ENCODE assay signal across 23 cellular contexts in genomic region chr19:4935449-4935848, GRCh38. TPM values are rescaled to one million over a fixed set of nuclear protein-coding genes. Genes with fewer than 3 reads are reported as not detected.
A peak's percentile ranks its signal among the peaks of the same experiment; 100 is the strongest.
DNase-seq lines count a peak whose midpoint lies in the region; ATAC-seq, FAIRE-seq and TF ChIP-seq lines count a peak whose summit lies in the region.
"Had no signal": no experiment of that assay in that cellular context is flagged by ENCODE, and none has a peak within 500 bp of the region (broad histone marks: within the 10 kb centered on the region; RNA-seq: fewer than 3 reads in every experiment).

No MANE protein-coding gene starts in this region.

- H3K27me3 Mint-ChIP-seq in CD14-positive monocyte (ENCODE audit: low read depth in 3 of 3), result no peaks in the 10 kb centered on the region
- no peaks in the 10 kb centered on the region for H3K27me3 Mint-ChIP-seq in stimulated activated naive B cell treated with anti-CD40 and anti-IgM and Interleukin-4, amounts not matched to agents 10 μg/mL and 1 μg/mL and 100 μg/mL, for 72 hours
- H3K27me3 Mint-ChIP-seq in CD8-positive, alpha-beta memory T cell, result no peaks in the 10 kb centered on the region
- H3K27me3 Mint-ChIP-seq: CD4-positive, alpha-beta memory T cell; IgD-negative memory B cell had no signal

- TF ChIP-seq POLR2A in GM12892 (IDR thresholded peaks at IDR 0.05; ENCODE audit: low read depth, low read length), result no peak

- no peak overlapping the region for H3K4me3 ChIP-seq in HEK293 (ENCODE audit: low read depth, low read length)
- no peak overlapping the region for H3K4me3 ChIP-seq in CD8-positive, alpha-beta memory T cell (ENCODE audit: low read length)
- H3K4me3 ChIP-seq: GM12878, GM23248, HAP-1 had no signal

- no peaks in the 10 kb centered on the region for H3K4me1 ChIP-seq in HEK293 (ENCODE audit: control insufficient read depth, insufficient read depth, low read length)
- H3K4me1 ChIP-seq in CD8-positive, alpha-beta memory T cell (ENCODE audit: insufficient read depth, low read length), result no peaks in the 10 kb centered on the region
- H3K4me1 ChIP-seq: BE2C, HAP-1 had no signal

- no peaks in the 10 kb centered on the region for H3K9me3 ChIP-seq in HEK293 (ENCODE audit: control insufficient read depth, insufficient read depth, low read depth, low read length)
- H3K9me3 ChIP-seq in CD8-positive, alpha-beta memory T cell (ENCODE audit: low read length), result no peaks in the 10 kb centered on the region
- H3K9me3 ChIP-seq: BE2C, HAP-1 had no signal

- H3K27ac ChIP-seq in HEK293 (ENCODE audit: extremely low read depth, low read depth, low read length) (no peak overlapping the region), RWPE1 (peak overlapping the region; percentile 72)
- H3K27ac ChIP-seq in CD8-positive, alpha-beta memory T cell (ENCODE audit: low read depth, low read length), result no peak overlapping the region
- H3K27ac ChIP-seq: C4-2B, GM23248 had no signal

- no peaks in the 10 kb centered on the region for H3K27me3 ChIP-seq in CD8-positive, alpha-beta memory T cell (ENCODE audit: insufficient read depth, low read length, poor library complexity, severe bottlenecking)
- H3K27me3 ChIP-seq: BE2C had no signal

- no peak for FAIRE-seq in GM12892 (lab: Jason Lieb, UNC)
- FAIRE-seq: A204.1, GM12878, HepG2 had no signal

- ATAC-seq in stimulated activated naive B cell treated with anti-CD40 and anti-IgM and Interleukin-4, amounts not matched to agents 10 μg/mL and 1 μg/mL and 100 μg/mL, for 72 hours (replicated peaks), result no peak
- ATAC-seq in GM18868 (IDR thresholded peaks at IDR 0.05; ENCODE audit: unreplicated experiment), result no peak
- ATAC-seq: GM12878 had no signal

- TF ChIP-seq CTCF in CD14-positive monocyte (IDR thresholded peaks at IDR 0.05) (no peak), HEK293 (tag by site-specific recombination; IDR thresholded peaks at IDR 0.05) (no peak), RWPE1 (conservative IDR thresholded peaks at IDR 0.05; ENCODE audit: low read depth) (no peak)

- CTCF ChIA-PET in HEK293 (lab: Yijun Ruan, JAX) (interaction anchor here (0.7 kb wide), 2 partner anchors 95 to 214 kb away, joined by 3 read pairs; no protein-coding TSS in a partner anchor), RWPE1 (lab: Yijun Ruan, JAX) (no interaction called here)
- CTCF ChIA-PET in CD8-positive, alpha-beta memory T cell (lab: Charles Lee), result no interaction called here

- peaks cover 73 to 86% of the 10 kb centered on the region in 2 experiments for H3K36me3 ChIP-seq in HEK293 (ENCODE audit: control insufficient read depth in 2 of 2, insufficient read depth in 1 of 2, low read length in 2 of 2)
- no peaks in the 10 kb centered on the region for H3K36me3 ChIP-seq in CD8-positive, alpha-beta memory T cell (ENCODE audit: insufficient read depth, low read length)

- peaks cover 3% of the 10 kb centered on the region for H3K4me1 Mint-ChIP-seq in CD14-positive monocyte
- peaks cover 7 to 17% of the 10 kb centered on the region in 2 donors for H3K4me1 Mint-ChIP-seq in stimulated activated naive B cell treated with anti-CD40 and anti-IgM and Interleukin-4, amounts not matched to agents 10 μg/mL and 1 μg/mL and 100 μg/mL, for 72 hours
- H3K4me1 Mint-ChIP-seq in CD8-positive, alpha-beta memory T cell, result no peaks in the 10 kb centered on the region
- H3K4me1 Mint-ChIP-seq: CD4-positive, alpha-beta memory T cell had no signal

- DNase-seq in CD14-positive monocyte (ENCODE audit: low spot score) (no peak), RWPE1 (ENCODE audit: low spot score) (no peak), GM12892 (ENCODE audit: insufficient read length) (no peak)
- DNase-seq in stimulated activated naive B cell treated with anti-CD40 and anti-IgM and Interleukin-4, amounts not matched to agents 10 μg/mL and 1 μg/mL and 100 μg/mL, for 72 hours, result no peak
- DNase-seq in CD8-positive, alpha-beta memory T cell, result no peak
- DNase-seq: ACHN; BE2C; Calu3; CD4-positive, alpha-beta memory T cell; DMS79 treated with DMSO at 0.1 percent for 48 hours; EL; GM23248; KG1 had no signal

- POLR2A ChIA-PET in HEK293 (lab: Yijun Ruan, JAX) (interaction anchor here (0.6 kb wide), 1 partner anchor 8 kb away, joined by 6 read pairs; no protein-coding TSS in a partner anchor), RWPE1 (lab: Yijun Ruan, JAX; ENCODE audit: low non-redundant PET) (no interaction called here)
- POLR2A ChIA-PET in CD8-positive, alpha-beta memory T cell (lab: Charles Lee), result no interaction called here

- H3K9me3 Mint-ChIP-seq in CD14-positive monocyte, result peaks cover 0 to 1% (median 0%) of the 10 kb centered on the region in 7 donors
- H3K9me3 Mint-ChIP-seq in stimulated activated naive B cell treated with anti-CD40 and anti-IgM and Interleukin-4, amounts not matched to agents 10 μg/mL and 1 μg/mL and 100 μg/mL, for 72 hours, result no peaks in the 10 kb centered on the region
- H3K9me3 Mint-ChIP-seq in CD8-positive, alpha-beta memory T cell, result no peaks in the 10 kb centered on the region
- H3K9me3 Mint-ChIP-seq: CD4-positive, alpha-beta memory T cell; IgD-negative memory B cell had no signal

- no peak overlapping the region for H3K4me3 Mint-ChIP-seq in CD14-positive monocyte
- H3K4me3 Mint-ChIP-seq in stimulated activated naive B cell treated with anti-CD40 and anti-IgM and Interleukin-4, amounts not matched to agents 10 μg/mL and 1 μg/mL and 100 μg/mL, for 72 hours, result no peak overlapping the region
- no peak overlapping the region for H3K4me3 Mint-ChIP-seq in CD8-positive, alpha-beta memory T cell
- H3K4me3 Mint-ChIP-seq: CD4-positive, alpha-beta memory T cell had no signal

- peak overlapping the region in 5 of 7 donors; percentile 31 to 74 (median 61) for H3K27ac Mint-ChIP-seq in CD14-positive monocyte
- peak overlapping the region; percentile 17 for H3K27ac Mint-ChIP-seq in stimulated activated naive B cell treated with anti-CD40 and anti-IgM and Interleukin-4, amounts not matched to agents 10 μg/mL and 1 μg/mL and 100 μg/mL, for 72 hours
- H3K27ac Mint-ChIP-seq in CD8-positive, alpha-beta memory T cell, result no peak overlapping the region
- H3K27ac Mint-ChIP-seq: IgD-negative memory B cell had no signal

- intact Hi-C loops in CD14-positive monocyte (cut with micrococcal nuclease), result no loop called here

- peaks cover 56 to 93% of the 10 kb centered on the region in 2 donors for H3K36me3 Mint-ChIP-seq in CD14-positive monocyte
- H3K36me3 Mint-ChIP-seq in stimulated activated naive B cell treated with anti-CD40 and anti-IgM and Interleukin-4, amounts not matched to agents 10 μg/mL and 1 μg/mL and 100 μg/mL, for 72 hours, result peaks cover 30 to 49% of the 10 kb centered on the region in 2 donors
- no peaks in the 10 kb centered on the region for H3K36me3 Mint-ChIP-seq in CD8-positive, alpha-beta memory T cell
- H3K36me3 Mint-ChIP-seq: CD4-positive, alpha-beta memory T cell; IgD-negative memory B cell had no signal

TF ChIP-seq in HEK293, 187 proteins besides CTCF, POLR2A, EP300 and RAD21 (continues in another document):
- TF ChIP-seq ZNF37A (tag by site-specific recombination; IDR thresholded peaks at IDR 0.05) (no peak), ZFHX2 (tag by site-specific recombination; conservative IDR thresholded peaks at IDR 0.05) (0 out of 2 replicates have a peak, but pooled peaks have one; percentile 8), REST (tag by site-specific recombination; IDR thresholded peaks at IDR 0.05) (no peak)

RNA-seq across cellular contexts. Expression of gene UHRF1, which starts 26.1 kb away (rescaled TPM):
- polyA plus RNA-seq in CD14-positive monocyte, result under 1 TPM; 0.06 to 0.63 TPM
- 21.6 TPM for polyA plus RNA-seq in GM12892 (2012; ENCODE audit: missing spikeins)
- total RNA-seq in CD8-positive, alpha-beta memory T cell, result 100 to 1,000 TPM; 212 to 218 TPM
- 0.35 TPM for polyA plus RNA-seq in CD8-positive, alpha-beta memory T cell
- polyA plus RNA-seq: IgD-negative memory B cell had no signal

RNA-seq across cellular contexts. Expression of gene ARRDC5, which starts 32.8 kb away (rescaled TPM):
- polyA plus RNA-seq in CD14-positive monocyte, result 1 to 10 TPM in 1 of 2 donors, under 1 TPM in 1; 0.46 to 1.0 TPM
- polyA plus RNA-seq in GM12892 (2012; ENCODE audit: missing spikeins), result not detected
- total RNA-seq in CD8-positive, alpha-beta memory T cell, result 1 to 10 TPM; 1.8 to 2.2 TPM
- 5.5 TPM for polyA plus RNA-seq in CD8-positive, alpha-beta memory T cell
- total RNA-seq: Calu3, G401, GM23248, H4, HepG2 had no signal
- polyA plus RNA-seq: GM23248, HepG2 had no signal

RNA-seq across cellular contexts. Expression of gene KDM4B, which starts 33.5 kb away (rescaled TPM):
- polyA plus RNA-seq in CD14-positive monocyte, result 10 to 100 TPM in 1 of 2 donors, 1 to 10 TPM in 1; 6.4 to 12.7 TPM
- 19.4 TPM for polyA plus RNA-seq in GM12892 (2012; ENCODE audit: missing spikeins)
- total RNA-seq in CD8-positive, alpha-beta memory T cell, result 10 to 100 TPM; 14.6 to 16.0 TPM
- polyA plus RNA-seq in CD8-positive, alpha-beta memory T cell, result 14.6 TPM

Comparison
In these comparisons a context has a peak if more than half of its experiments do, and no peak if none do; other contexts are left out.
1. H3K27ac Mint-ChIP-seq: peak in CD14-positive monocyte (5 of 7) and stimulated activated naive B cell treated with anti-CD40 and anti-IgM and Interleukin-4, amounts not matched to agents 10 μg/mL and 1 μg/mL and 100 μg/mL, for 72 hours (single experiment); none in CD8-positive, alpha-beta memory T cell (0 of 8).